1 cellular context compared by ENCODE assay signal in genomic region chr18:70417847-70418246, GRCh38.
TF ChIP-seq lines count a peak whose summit lies in the region.

No MANE protein-coding gene starts in this region.

TF ChIP-seq in HCT116, 20 proteins besides CTCF, POLR2A, EP300 and RAD21:
- TF ChIP-seq POLR2AphosphoS5 (IDR thresholded peaks at IDR 0.05; ENCODE audit: low read depth, low read length): no peak
- no peak for TF ChIP-seq YY1 (IDR thresholded peaks at IDR 0.05; ENCODE audit: extremely low read depth, insufficient replicate concordance, low read depth, low read length)
- no peak for TF ChIP-seq SP1 (IDR thresholded peaks at IDR 0.05; ENCODE audit: low read depth)
- no peak for TF ChIP-seq CBX3 (IDR thresholded peaks at IDR 0.05; ENCODE audit: low read depth)
- no peak for TF ChIP-seq EZH2 (IDR thresholded peaks at IDR 0.05)
- no peak for TF ChIP-seq ZBTB33 (IDR thresholded peaks at IDR 0.05; ENCODE audit: extremely low read depth, insufficient replicate concordance, low read length)
- TF ChIP-seq ZNF274 (IDR thresholded peaks at IDR 0.05; ENCODE audit: low read depth, low read length): no peak
- no peak for TF ChIP-seq FOSL1 (IDR thresholded peaks at IDR 0.05; ENCODE audit: low read depth)
- TF ChIP-seq JUND (IDR thresholded peaks at IDR 0.05): no peak
- no peak for TF ChIP-seq MAX (IDR thresholded peaks at IDR 0.05)
TF ChIP-seq in HCT116: peak in this region for 0.
